In genomic region chr22:29464581-29464980, GRCh38 we compare ENCODE assay signal across 3 cellular contexts.
TF ChIP-seq lines count a peak whose summit lies in the region.

No MANE protein-coding gene starts in this region.

TF ChIP-seq in HepG2, 621 proteins besides CTCF, POLR2A, EP300 and RAD21 (continues in another document):
- TF ChIP-seq ZNF629 (CRISPR knock-in tag; conservative IDR thresholded peaks at IDR 0.05) (peak; percentile 57), ZNF512B (CRISPR knock-in tag; IDR thresholded peaks at IDR 0.05; ENCODE audit: borderline replicate concordance) (no peak), ZNF574 (CRISPR knock-in tag; IDR thresholded peaks at IDR 0.05) (no peak), TAF15 (IDR thresholded peaks at IDR 0.05; ENCODE audit: low read depth, low read length, poor library complexity, severe bottlenecking) (no peak), ISX (CRISPR knock-in tag; conservative IDR thresholded peaks at IDR 0.05) (no peak), TERF1 (CRISPR knock-in tag; IDR thresholded peaks at IDR 0.05) (no peak), PREB (CRISPR knock-in tag; IDR thresholded peaks at IDR 0.05) (no peak), ZNF101 (CRISPR knock-in tag; IDR thresholded peaks at IDR 0.05; ENCODE audit: borderline replicate concordance, low read depth) (no peak)

TF ChIP-seq in K562, 482 proteins besides CTCF, POLR2A, EP300 and RAD21:
- TF ChIP-seq ADNP (tag; IDR thresholded peaks at IDR 0.05) (peak; percentile 47; the same call in 1 of the 2 replicates), ZNF146 (CRISPR knock-in tag; IDR thresholded peaks at IDR 0.05; ENCODE audit: unreplicated experiment) (no peak), RBM25 (IDR thresholded peaks at IDR 0.05; ENCODE audit: low read depth, low read length, severe bottlenecking) (peak; percentile 58), BCOR (IDR thresholded peaks at IDR 0.05) (peak; percentile 67), GTF2F1 (IDR thresholded peaks at IDR 0.05; ENCODE audit: low read depth, low read length) (no peak), GTF2B (IDR thresholded peaks at IDR 0.05; ENCODE audit: extremely low read depth, insufficient read length) (no peak)

TF ChIP-seq in H1, 55 proteins besides CTCF, POLR2A, EP300 and RAD21:
- TF ChIP-seq KDM1A (IDR thresholded peaks at IDR 0.05; ENCODE audit: borderline replicate concordance, low read length) (peak; percentile 72; the same call in 1 of the 2 replicates), E2F6 (IDR thresholded peaks at IDR 0.05) (no peak), CHD1 (IDR thresholded peaks at IDR 0.05; ENCODE audit: low read depth, low read length) (no peak), BRCA1 (IDR thresholded peaks at IDR 0.05; ENCODE audit: low read depth, low read length) (no peak), KDM4A (IDR thresholded peaks at IDR 0.05; ENCODE audit: low read depth, low read length, severe bottlenecking) (no peak), JUN (IDR thresholded peaks at IDR 0.05; ENCODE audit: low read depth, low read length) (no peak)
